In genomic region chr18:49832221-49832647, GRCh38 we compare ENCODE assay signal across 21 cellular contexts.
"Had no signal": no experiment of that assay in that cellular context is flagged by ENCODE, and none has a peak within 500 bp of the region (broad histone marks: within the 10 kb centered on the region; RNA-seq: fewer than 3 reads in every experiment).

No MANE protein-coding gene starts in this region.

- H3K4me3 ChIP-seq: left ventricle myocardium inferior, lower lobe of right lung, neural progenitor cell, thoracic aorta, transverse colon, upper lobe of right lung, uterus had no signal

- ATAC-seq: effector memory CD8-positive, alpha-beta T cell; lower lobe of right lung; sciatic nerve; stimulated activated memory B cell treated with anti-CD40 and anti-IgM and Interleukin-4, amounts not matched to agents 10 μg/mL and 1 μg/mL and 100 μg/mL, for 72 hours; stimulated activated naive CD8-positive, alpha-beta T cell treated with anti-CD3 and anti-CD28 coated beads, Interleukin-15, Interleukin-2, amounts not matched to agents 100 U/mL and 50 U/mL, for 24 hours; upper lobe of right lung had no signal

- H3K36me3 ChIP-seq: left ventricle myocardium inferior, neural progenitor cell, thoracic aorta, transverse colon, upper lobe of right lung, uterus had no signal

- H3K9me3 Mint-ChIP-seq: effector memory CD8-positive, alpha-beta T cell had no signal

- H3K36me3 Mint-ChIP-seq: stimulated activated memory B cell treated with anti-CD40 and anti-IgM and Interleukin-4, amounts not matched to agents 10 μg/mL and 1 μg/mL and 100 μg/mL, for 72 hours had no signal

- H3K4me3 Mint-ChIP-seq: effector memory CD8-positive, alpha-beta T cell; nephron; neural progenitor cell; stimulated activated memory B cell treated with anti-CD40 and anti-IgM and Interleukin-4, amounts not matched to agents 10 μg/mL and 1 μg/mL and 100 μg/mL, for 72 hours had no signal

- H3K27me3 ChIP-seq: neural progenitor cell, transverse colon, upper lobe of right lung, uterus had no signal

- H3K9ac ChIP-seq: neural progenitor cell, parathyroid adenoma had no signal

- FAIRE-seq: endometrium, frontal cortex, kidney had no signal

- H3K27me3 Mint-ChIP-seq: effector memory CD8-positive, alpha-beta T cell; progenitor cell of endocrine pancreas; stimulated activated memory B cell treated with anti-CD40 and anti-IgM and Interleukin-4, amounts not matched to agents 10 μg/mL and 1 μg/mL and 100 μg/mL, for 72 hours had no signal

- H3K27ac Mint-ChIP-seq: effector memory CD8-positive, alpha-beta T cell; neural progenitor cell; progenitor cell of endocrine pancreas; stimulated activated memory B cell treated with anti-CD40 and anti-IgM and Interleukin-4, amounts not matched to agents 10 μg/mL and 1 μg/mL and 100 μg/mL, for 72 hours had no signal

- H3K4me2 ChIP-seq: neural progenitor cell had no signal

- H3K9me3 ChIP-seq: lower lobe of right lung, thoracic aorta, transverse colon, upper lobe of right lung had no signal

- H2AFZ ChIP-seq: neural progenitor cell, parathyroid adenoma had no signal

- H3K4me1 ChIP-seq: lower lobe of right lung, neural progenitor cell, parathyroid adenoma, transverse colon, upper lobe of right lung, uterus had no signal

- H3K4me1 Mint-ChIP-seq: nephron; neural progenitor cell; stimulated activated memory B cell treated with anti-CD40 and anti-IgM and Interleukin-4, amounts not matched to agents 10 μg/mL and 1 μg/mL and 100 μg/mL, for 72 hours had no signal

- H3K79me2 ChIP-seq: parathyroid adenoma had no signal

- H3K27ac ChIP-seq: left ventricle myocardium inferior, lower lobe of right lung, neural progenitor cell, parathyroid adenoma, thoracic aorta, transverse colon, upper lobe of right lung, uterus had no signal

- DNase-seq: cerebellar nuclear complex; cortex of kidney; effector memory CD8-positive, alpha-beta T cell; kidney; left ventricle myocardium inferior; lower lobe of right lung; stimulated activated CD4-positive, alpha-beta T cell treated with anti-CD3 and anti-CD28 coated beads, Interleukin-2, amount 100 ng/mL, for 24 hours; stimulated activated CD4-positive, alpha-beta T cell treated with anti-CD3 and anti-CD28 coated beads, Interleukin-4, amount 100 ng/mL, for 24 hours; stimulated activated naive CD8-positive, alpha-beta T cell treated with anti-CD3 and anti-CD28 coated beads, Interleukin-15, Interleukin-2, amounts not matched to agents 100 U/mL and 50 U/mL, for 24 hours; transverse colon; upper lobe of right lung; uterus had no signal
